Comparison of ENCODE assay signal across 33 cellular contexts in genomic region chr5:91130759-91131158, GRCh38.
"Had no signal": no experiment of that assay in that cellular context is flagged by ENCODE, and none has a peak within 500 bp of the region (broad histone marks: within the 10 kb centered on the region; RNA-seq: fewer than 3 reads in every experiment).

No MANE protein-coding gene starts in this region.

- H3K27ac Mint-ChIP-seq: activated B cell treated with CpG ODN at 0.5 μM for 24 hours; activated CD4-positive, alpha-beta memory T cell treated with anti-CD3 and anti-CD28 coated beads for 36 hours; activated CD4-positive, alpha-beta T cell treated with anti-CD3 and anti-CD28 coated beads, Interleukin-2, amount 10 ng/mL, durations not matched to agents 7 days and 5 days; activated CD8-positive, alpha-beta T cell treated with anti-CD3 and anti-CD28 coated beads for 36 hours; activated naive CD4-positive, alpha-beta T cell treated with anti-CD3 and anti-CD28 coated beads, Interleukin-2, amount 10 ng/mL, durations not matched to agents 7 days and 5 days; activated naive CD4-positive, alpha-beta T cell treated with anti-CD3 and anti-CD28 coated beads, Interleukin-2, amount 50 U/mL, for 24 hours; activated naive CD8-positive, alpha-beta T cell; activated naive CD8-positive, alpha-beta T cell treated with anti-CD3 and anti-CD28 coated beads, Interleukin-2, amount 10 ng/mL, durations not matched to agents 7 days and 5 days; activated naive CD8-positive, alpha-beta T cell treated with anti-CD3 and anti-CD28 coated beads, Interleukin-2, amount 50 U/mL, for 24 hours; activated T-helper 2 cell treated with anti-CD3 and anti-CD28 coated beads, Interferon-gamma antibody, Interleukin-2, Interleukin-4, amounts not matched to agents 10 μg/mL and 5 μg/mL and 100 μg/mL, durations not matched to agents 14 hours and 24 hours and 36 hours; brain; T-helper 1 cell treated with Interleukin-12 subunit alpha and Interleukin-12 subunit beta and Interleukin-4 antibody, amounts not matched to agents 30 μg/mL and 1 μg/mL, for 36 hours; T-helper 2 cell treated with Interferon-gamma antibody and Interleukin-4, amounts not matched to agents 5 μg/mL and 100 μg/mL, for 36 hours had no signal

- H3K4me3 Mint-ChIP-seq: activated B cell treated with CpG ODN at 0.5 μM for 24 hours; activated CD4-positive, alpha-beta memory T cell treated with anti-CD3 and anti-CD28 coated beads for 36 hours; activated CD4-positive, alpha-beta T cell treated with anti-CD3 and anti-CD28 coated beads, Interleukin-2, amount 10 ng/mL, durations not matched to agents 7 days and 5 days; activated CD8-positive, alpha-beta T cell treated with anti-CD3 and anti-CD28 coated beads for 36 hours; activated naive CD4-positive, alpha-beta T cell treated with anti-CD3 and anti-CD28 coated beads, Interleukin-2, amount 10 ng/mL, durations not matched to agents 7 days and 5 days; activated naive CD4-positive, alpha-beta T cell treated with anti-CD3 and anti-CD28 coated beads, Interleukin-2, amount 50 U/mL, for 24 hours; activated naive CD8-positive, alpha-beta T cell; activated naive CD8-positive, alpha-beta T cell treated with anti-CD3 and anti-CD28 coated beads, Interleukin-2, amount 10 ng/mL, durations not matched to agents 7 days and 5 days; activated naive CD8-positive, alpha-beta T cell treated with anti-CD3 and anti-CD28 coated beads, Interleukin-2, amount 50 U/mL, for 24 hours; activated T-cell treated with anti-CD3 and anti-CD28 coated beads, Interleukin-2, amount 50 U/mL, for 4 hours; brain; central memory CD8-positive, alpha-beta T cell; T-helper 1 cell treated with Interleukin-12 subunit alpha and Interleukin-12 subunit beta and Interleukin-4 antibody, amounts not matched to agents 30 μg/mL and 1 μg/mL, for 36 hours; T-helper 2 cell treated with Interferon-gamma antibody and Interleukin-4, amounts not matched to agents 5 μg/mL and 100 μg/mL, for 36 hours had no signal

- H3K4me1 Mint-ChIP-seq: activated naive CD4-positive, alpha-beta T cell treated with anti-CD3 and anti-CD28 coated beads, Interleukin-2, amount 50 U/mL, for 24 hours; activated naive CD8-positive, alpha-beta T cell treated with anti-CD3 and anti-CD28 coated beads, Interleukin-2, amount 50 U/mL, for 24 hours; central memory CD8-positive, alpha-beta T cell had no signal

- H3K27ac ChIP-seq: cardiac muscle cell, colonic mucosa, VCaP had no signal

- H3K9me3 Mint-ChIP-seq: activated B cell treated with CpG ODN at 0.5 μM for 24 hours; activated CD4-positive, alpha-beta memory T cell treated with anti-CD3 and anti-CD28 coated beads for 36 hours; activated CD4-positive, alpha-beta T cell treated with anti-CD3 and anti-CD28 coated beads, Interleukin-2, amount 10 ng/mL, durations not matched to agents 7 days and 5 days; activated CD8-positive, alpha-beta T cell treated with anti-CD3 and anti-CD28 coated beads for 36 hours; activated naive CD4-positive, alpha-beta T cell treated with anti-CD3 and anti-CD28 coated beads, Interleukin-2, amount 10 ng/mL, durations not matched to agents 7 days and 5 days; activated naive CD4-positive, alpha-beta T cell treated with anti-CD3 and anti-CD28 coated beads, Interleukin-2, amount 50 U/mL, for 24 hours; activated naive CD8-positive, alpha-beta T cell treated with anti-CD3 and anti-CD28 coated beads, Interleukin-2, amount 10 ng/mL, durations not matched to agents 7 days and 5 days; activated T-cell treated with anti-CD3 and anti-CD28 coated beads, Interleukin-2, amount 50 U/mL, for 4 hours; activated T-helper 2 cell treated with anti-CD3 and anti-CD28 coated beads, Interferon-gamma antibody, Interleukin-2, Interleukin-4, amounts not matched to agents 10 μg/mL and 5 μg/mL and 100 μg/mL, durations not matched to agents 14 hours and 24 hours and 36 hours; central memory CD8-positive, alpha-beta T cell; T-helper 1 cell treated with Interleukin-12 subunit alpha and Interleukin-12 subunit beta and Interleukin-4 antibody, amounts not matched to agents 30 μg/mL and 1 μg/mL, for 36 hours; T-helper 2 cell treated with Interferon-gamma antibody and Interleukin-4, amounts not matched to agents 5 μg/mL and 100 μg/mL, for 36 hours had no signal

- DNase-seq: activated B cell treated with CpG ODN at 0.5 μM for 24 hours; activated CD4-positive, alpha-beta memory T cell treated with anti-CD3 and anti-CD28 coated beads for 36 hours; activated CD4-positive, alpha-beta T cell treated with anti-CD3 and anti-CD28 coated beads for 4 hours; activated CD4-positive, alpha-beta T cell treated with anti-CD3 and anti-CD28 coated beads, Interleukin-2, amount 10 ng/mL, durations not matched to agents 7 days and 5 days; activated CD4-positive, CD25-positive, alpha-beta regulatory T cell treated with anti-CD3 and anti-CD28 coated beads, Interleukin-2, amount 50 U/mL, for 72 hours; activated CD8-positive, alpha-beta memory T cell treated with anti-CD3 and anti-CD28 coated beads, Interleukin-2, amount 50 U/mL, for 4 hours; activated CD8-positive, alpha-beta T cell treated with anti-CD3 and anti-CD28 coated beads for 36 hours; activated effector memory CD4-positive, alpha-beta T cell treated with Interleukin-2 at 50 U/mL for 16 hours; activated gamma-delta T cell; activated naive CD4-positive, alpha-beta T cell treated with anti-CD3 and anti-CD28 coated beads, Interleukin-2, amount 10 ng/mL, durations not matched to agents 7 days and 5 days; activated naive CD4-positive, alpha-beta T cell treated with Interleukin-2 at 50 U/mL for 16 hours; activated naive CD8-positive, alpha-beta T cell treated with anti-CD3 and anti-CD28 coated beads, Interleukin-2, amount 10 ng/mL, durations not matched to agents 7 days and 5 days; activated naive CD8-positive, alpha-beta T cell treated with anti-CD3 and anti-CD28 coated beads, Interleukin-2, amount 50 U/mL, for 24 hours; activated T-cell treated with anti-CD3 and anti-CD28 coated beads for 4 hours; activated T-cell treated with anti-CD3 and anti-CD28 coated beads, Interleukin-2, amount 50 U/mL, for 1 hour; activated T-cell treated with anti-CD3 and anti-CD28 coated beads, Interleukin-2, amount 50 U/mL, for 4 hours; amygdala; anterior cingulate cortex; caudate nucleus; cerebellar nuclear complex; colonic mucosa; T-helper 2 cell; T-helper 9 cell had no signal

- H3K36me3 ChIP-seq: ascending aorta, cardiac muscle cell, colonic mucosa had no signal

- H3K36me3 Mint-ChIP-seq: activated CD4-positive, alpha-beta memory T cell treated with anti-CD3 and anti-CD28 coated beads for 36 hours; activated naive CD4-positive, alpha-beta T cell treated with anti-CD3 and anti-CD28 coated beads, Interleukin-2, amount 10 ng/mL, durations not matched to agents 7 days and 5 days; activated naive CD8-positive, alpha-beta T cell had no signal

- H3K27me3 Mint-ChIP-seq: activated naive CD4-positive, alpha-beta T cell treated with anti-CD3 and anti-CD28 coated beads, Interleukin-2, amount 10 ng/mL, durations not matched to agents 7 days and 5 days; activated naive CD8-positive, alpha-beta T cell; activated naive CD8-positive, alpha-beta T cell treated with anti-CD3 and anti-CD28 coated beads, Interleukin-2, amount 50 U/mL, for 24 hours; brain had no signal

- ATAC-seq: activated CD8-positive, alpha-beta T cell treated with anti-CD3 and anti-CD28 coated beads for 36 hours; activated naive CD8-positive, alpha-beta T cell treated with anti-CD3 and anti-CD28 coated beads, Interleukin-2, amount 50 U/mL, for 24 hours; activated T-cell treated with anti-CD3 and anti-CD28 coated beads, Interleukin-2, amount 50 U/mL, for 4 hours had no signal

- H3K4me3 ChIP-seq: ascending aorta, cardiac muscle cell, colonic mucosa had no signal

- H3K9me3 ChIP-seq: ascending aorta, colonic mucosa had no signal
